3 cellular contexts compared by ENCODE assay signal in genomic region chr4:75398501-75398900, GRCh38.
"Had no signal": no experiment of that assay in that cellular context is flagged by ENCODE, and none has a peak within 500 bp of the region (broad histone marks: within the 10 kb centered on the region; RNA-seq: fewer than 3 reads in every experiment).

No MANE protein-coding gene starts in this region.

- H2AFZ ChIP-seq: GM23338 had no signal

- H3K4me2 ChIP-seq: GM23338 had no signal

- DNase-seq: H9, HCEC 1CT had no signal

- H3K4me3 ChIP-seq: GM23338 had no signal
